ENCODE assay signal across 1 cellular context in the genomic region with DNA sequence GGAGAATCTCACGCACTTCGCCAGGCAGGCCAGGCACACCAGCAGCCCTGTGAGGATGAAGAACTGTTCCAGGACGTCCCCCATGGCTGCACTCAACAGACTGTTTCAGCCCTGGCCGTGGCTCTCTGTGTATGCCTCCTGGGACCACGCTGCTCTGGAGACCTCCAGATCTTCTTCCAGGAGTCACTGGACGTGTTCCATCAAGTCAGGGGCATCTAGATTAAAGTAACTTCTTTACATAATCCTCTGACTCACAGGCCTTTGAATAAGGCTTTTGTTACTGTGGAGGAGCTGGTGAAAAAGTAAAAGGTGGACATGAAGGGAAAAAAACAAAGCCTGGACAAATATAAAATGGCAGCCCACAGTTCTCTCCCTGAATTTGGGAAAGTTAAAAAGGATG.
TF ChIP-seq lines count a peak whose summit lies in the region.

Gene HSD17B3, minus strand, starts transcription at position 156 of the 400 bp plus-strand sequence. Its CDS starts 72 bp downstream, at position 84.

TF ChIP-seq in HepG2, 621 proteins besides CTCF, POLR2A, EP300 and RAD21:
- TF ChIP-seq ZMAT3 (CRISPR knock-in tag; conservative IDR thresholded peaks at IDR 0.05) (no peak), ZNF879 (CRISPR knock-in tag; IDR thresholded peaks at IDR 0.05) (no peak), HOXD1 (CRISPR knock-in tag; IDR thresholded peaks at IDR 0.05) (no peak), ZBTB2 (CRISPR knock-in tag; IDR thresholded peaks at IDR 0.05; ENCODE audit: low read depth) (no peak), MBD4 (IDR thresholded peaks at IDR 0.05; ENCODE audit: borderline replicate concordance, low read length) (no peak), ESRRA (CRISPR knock-in tag; IDR thresholded peaks at IDR 0.05; ENCODE audit: low read depth) (no peak), BCLAF1 (IDR thresholded peaks at IDR 0.05) (no peak), HOXA3 (CRISPR knock-in tag; IDR thresholded peaks at IDR 0.05) (no peak), SALL1 (CRISPR knock-in tag; IDR thresholded peaks at IDR 0.05) (no peak), STAT6 (CRISPR knock-in tag; IDR thresholded peaks at IDR 0.05; ENCODE audit: borderline replicate concordance) (no peak), TBX2 (CRISPR knock-in tag; IDR thresholded peaks at IDR 0.05; ENCODE audit: borderline replicate concordance) (no peak), XRCC5 (optimal IDR thresholded peaks at IDR 0.05; ENCODE audit: low read length) (no peak), KLF15 (CRISPR knock-in tag; IDR thresholded peaks at IDR 0.05; ENCODE audit: borderline replicate concordance) (no peak), ZFP82 (CRISPR knock-in tag; IDR thresholded peaks at IDR 0.05; ENCODE audit: borderline replicate concordance) (no peak), ZBTB7B (CRISPR knock-in tag; IDR thresholded peaks at IDR 0.05) (no peak), ZFYVE20 (CRISPR knock-in tag; IDR thresholded peaks at IDR 0.05; ENCODE audit: borderline replicate concordance, low read depth) (no peak), MEIS1 (CRISPR knock-in tag; IDR thresholded peaks at IDR 0.05; ENCODE audit: borderline replicate concordance) (no peak), ELK4 (CRISPR knock-in tag; IDR thresholded peaks at IDR 0.05; ENCODE audit: borderline replicate concordance) (no peak)
- TF ChIP-seq, protein P1, sequence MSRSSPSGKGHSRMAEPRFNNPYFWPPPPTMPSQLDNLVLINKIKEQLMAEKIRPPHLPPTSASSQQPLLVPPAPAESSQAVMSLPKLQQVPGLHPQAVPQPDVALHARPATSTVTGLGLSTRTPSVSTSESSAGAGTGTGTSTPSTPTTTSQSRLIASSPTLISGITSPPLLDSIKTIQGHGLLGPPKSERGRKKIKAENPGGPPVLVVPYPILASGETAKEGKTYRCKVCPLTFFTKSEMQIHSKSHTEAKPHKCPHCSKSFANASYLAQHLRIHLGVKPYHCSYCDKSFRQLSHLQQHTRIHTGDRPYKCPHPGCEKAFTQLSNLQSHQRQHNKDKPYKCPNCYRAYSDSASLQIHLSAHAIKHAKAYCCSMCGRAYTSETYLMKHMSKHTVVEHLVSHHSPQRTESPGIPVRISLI (CRISPR knock-in tag; IDR thresholded peaks at IDR 0.05; ENCODE audit: borderline replicate concordance), result no peak
- TF ChIP-seq, protein P2, sequence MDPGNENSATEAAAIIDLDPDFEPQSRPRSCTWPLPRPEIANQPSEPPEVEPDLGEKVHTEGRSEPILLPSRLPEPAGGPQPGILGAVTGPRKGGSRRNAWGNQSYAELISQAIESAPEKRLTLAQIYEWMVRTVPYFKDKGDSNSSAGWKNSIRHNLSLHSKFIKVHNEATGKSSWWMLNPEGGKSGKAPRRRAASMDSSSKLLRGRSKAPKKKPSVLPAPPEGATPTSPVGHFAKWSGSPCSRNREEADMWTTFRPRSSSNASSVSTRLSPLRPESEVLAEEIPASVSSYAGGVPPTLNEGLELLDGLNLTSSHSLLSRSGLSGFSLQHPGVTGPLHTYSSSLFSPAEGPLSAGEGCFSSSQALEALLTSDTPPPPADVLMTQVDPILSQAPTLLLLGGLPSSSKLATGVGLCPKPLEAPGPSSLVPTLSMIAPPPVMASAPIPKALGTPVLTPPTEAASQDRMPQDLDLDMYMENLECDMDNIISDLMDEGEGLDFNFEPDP (CRISPR knock-in tag; conservative IDR thresholded peaks at IDR 0.05), result no peak
